Comparison of ENCODE assay signal across 1 cellular context in genomic region chr2:120330946-120331822, GRCh38.
TF ChIP-seq lines count a peak whose summit lies in the region.

No MANE protein-coding gene starts in this region.

TF ChIP-seq in GM12878, 131 proteins besides CTCF, POLR2A, EP300 and RAD21 (continued from another document):
- TF ChIP-seq CUX1 (IDR thresholded peaks at IDR 0.05; ENCODE audit: insufficient replicate concordance, low read depth, low read length) (no peak), TAF1 (IDR thresholded peaks at IDR 0.05; ENCODE audit: borderline replicate concordance, low read depth, low read length) (no peak), BCL3 (IDR thresholded peaks at IDR 0.05; ENCODE audit: borderline replicate concordance, insufficient read depth, low read depth, low read length, poor library complexity, severe bottlenecking) (no peak), CBX3 (IDR thresholded peaks at IDR 0.05; ENCODE audit: borderline replicate concordance, low read depth) (no peak), IRF4 (IDR thresholded peaks at IDR 0.05; ENCODE audit: low read depth, low read length) (no peak), BRCA1 (IDR thresholded peaks at IDR 0.05; ENCODE audit: low read depth, low read length) (no peak), TCF7 (IDR thresholded peaks at IDR 0.05; ENCODE audit: borderline replicate concordance) (no peak), EED (IDR thresholded peaks at IDR 0.05; ENCODE audit: low read depth) (no peak), TBL1XR1 (IDR thresholded peaks at IDR 0.05; ENCODE audit: low read depth, low read length) (no peak), ZZZ3 (IDR thresholded peaks at IDR 0.05; ENCODE audit: control insufficient read depth, insufficient read length, low read depth) (no peak), YY1 (IDR thresholded peaks at IDR 0.05; ENCODE audit: low read depth, low read length) (no peak), MXI1 (IDR thresholded peaks at IDR 0.05; ENCODE audit: low read depth, low read length) (no peak), YBX1 (IDR thresholded peaks at IDR 0.05) (no peak), KAT2A (conservative IDR thresholded peaks at IDR 0.05; ENCODE audit: control insufficient read depth, low read depth, low read length) (no peak), POU2F2 (IDR thresholded peaks at IDR 0.05; ENCODE audit: borderline replicate concordance, low read depth, low read length) (no peak), GATAD2B (conservative IDR thresholded peaks at IDR 0.05; ENCODE audit: low read depth) (no peak), RCOR1 (conservative IDR thresholded peaks at IDR 0.05; ENCODE audit: low read depth, low read length) (no peak)
TF ChIP-seq in GM12878: peak in this region for 0.
